In the genomic region with DNA sequence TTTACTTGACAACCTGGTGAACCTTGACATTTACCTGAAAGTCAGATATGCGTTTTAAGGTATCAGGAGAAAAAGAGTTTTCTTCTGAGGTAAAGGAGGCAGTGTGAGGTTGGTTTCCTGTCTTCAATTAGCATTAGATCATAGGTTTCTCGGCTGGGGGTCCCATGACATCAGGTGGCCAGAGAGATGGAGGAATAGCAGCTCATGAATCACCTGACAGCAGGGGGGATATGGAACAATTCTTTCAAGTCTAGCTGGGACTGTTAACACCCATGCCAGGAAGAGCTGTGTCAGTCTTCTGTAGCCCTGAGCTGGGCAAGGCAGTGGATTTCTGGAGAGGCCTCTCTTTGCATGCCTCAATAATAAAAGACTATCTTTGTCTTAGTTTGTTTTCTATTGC, we compare ENCODE assay signal across 11 cellular contexts.
A peak's percentile ranks its signal among the peaks of the same experiment; 100 is the strongest.
DNase-seq lines count a peak whose midpoint lies in the region; ATAC-seq and TF ChIP-seq lines count a peak whose summit lies in the region.
"Had no signal": no experiment of that assay in that cellular context is flagged by ENCODE, and none has a peak within 500 bp of the region (broad histone marks: within the 10 kb centered on the region; RNA-seq: fewer than 3 reads in every experiment).

No MANE protein-coding gene starts in this region.

- H3K27ac Mint-ChIP-seq in activated CD4-positive, alpha-beta memory T cell treated with anti-CD3 and anti-CD28 coated beads for 36 hours = no peak overlapping the region
- peak overlapping the region in 1 of 2 donors; percentile 4 for H3K27ac Mint-ChIP-seq in T-cell

- H3K4me3 ChIP-seq in gastrocnemius medialis = no peak overlapping the region

- POLR2A ChIA-PET in activated CD4-positive, alpha-beta memory T cell treated with anti-CD3 and anti-CD28 coated beads for 36 hours (lab: Charles Lee) = no interaction called here
- POLR2A ChIA-PET in T-cell (lab: Charles Lee) = no interaction called here

- peaks cover 28% of the 10 kb centered on the region for H3K4me1 Mint-ChIP-seq in activated CD4-positive, alpha-beta memory T cell treated with anti-CD3 and anti-CD28 coated beads for 36 hours (ENCODE audit: low read depth)
- H3K4me1 Mint-ChIP-seq in T-cell = peaks cover 17% of the 10 kb centered on the region in 3 donors

- no peak for TF ChIP-seq POLR2A in gastrocnemius medialis (IDR thresholded peaks at IDR 0.05)

- H3K27ac ChIP-seq in gastrocnemius medialis = peak overlapping the region; percentile 64 to 81 (median 68)

- H3K36me3 ChIP-seq in gastrocnemius medialis = no peaks in the 10 kb centered on the region

- no peak overlapping the region for H3K4me3 Mint-ChIP-seq in activated CD4-positive, alpha-beta memory T cell treated with anti-CD3 and anti-CD28 coated beads for 36 hours
- no peak overlapping the region for H3K4me3 Mint-ChIP-seq in T-cell

- H3K27me3 ChIP-seq in gastrocnemius medialis = no peaks in the 10 kb centered on the region

- peak; percentile 14 for ATAC-seq in GM18867 (IDR thresholded peaks at IDR 0.05; ENCODE audit: unreplicated experiment)
- peak; percentile 16 for ATAC-seq in HG02623 (IDR thresholded peaks at IDR 0.05; ENCODE audit: unreplicated experiment)
- ATAC-seq in gastrocnemius medialis = no peak
- ATAC-seq in T-cell (replicated peaks in 1 of 4) = no peak
- ATAC-seq: left ventricle myocardium superior had no signal

- intact Hi-C loops in gastrocnemius medialis (cut with DNase I; ENCODE audit: low total_unique reads) = no loop called here
- intact Hi-C loops in activated CD4-positive, alpha-beta memory T cell treated with anti-CD3 and anti-CD28 coated beads for 36 hours (cut with micrococcal nuclease) = no loop called here

- no peaks in the 10 kb centered on the region for H3K9me3 Mint-ChIP-seq in activated CD4-positive, alpha-beta memory T cell treated with anti-CD3 and anti-CD28 coated beads for 36 hours
- no peaks in the 10 kb centered on the region for H3K9me3 Mint-ChIP-seq in T-cell

- H3K4me1 ChIP-seq in gastrocnemius medialis = peaks cover 51 to 53% of the 10 kb centered on the region in 2 donors

- peak; percentile 21 for DNase-seq in amniotic epithelial cell (ENCODE audit: low read depth)
- no peak for DNase-seq in gastrocnemius medialis
- no peak for DNase-seq in T-helper 9 cell
- DNase-seq in activated CD4-positive, alpha-beta memory T cell treated with anti-CD3 and anti-CD28 coated beads for 36 hours = no peak
- no peak for DNase-seq in midbrain (lab: John Stamatoyannopoulos, UW)
- no peak for DNase-seq in T-cell
- DNase-seq: activated CD4-positive, alpha-beta T cell treated with anti-CD3 and anti-CD28 coated beads for 48 hours; effector CD4-positive, alpha-beta T cell; left ventricle myocardium superior had no signal

- H3K9me3 ChIP-seq in gastrocnemius medialis = no peaks in the 10 kb centered on the region

- in situ Hi-C loops in gastrocnemius medialis (cut with MboI; ENCODE audit: low sequenced_read_pairs in 4 of 4) = no loop called here

- no peaks in the 10 kb centered on the region for H3K27me3 Mint-ChIP-seq in activated CD4-positive, alpha-beta memory T cell treated with anti-CD3 and anti-CD28 coated beads for 36 hours
- H3K27me3 Mint-ChIP-seq in T-cell = no peaks in the 10 kb centered on the region

- CTCF ChIA-PET in activated CD4-positive, alpha-beta memory T cell treated with anti-CD3 and anti-CD28 coated beads for 36 hours (lab: Charles Lee) = interaction anchor here (1.3 kb wide), 1 partner anchor 67 kb away, joined by 3 read pairs; no protein-coding TSS in a partner anchor
- CTCF ChIA-PET in T-cell (lab: Charles Lee) = interaction anchor here in 1 of 2 donors (0.6 kb wide), 1 partner anchor 619 kb away, joined by 3 read pairs; no protein-coding TSS in a partner anchor

- TF ChIP-seq CTCF in gastrocnemius medialis (IDR thresholded peaks at IDR 0.05 in 4 of 5, conservative IDR thresholded peaks at IDR 0.05 in 1 of 5) = no peak

- H3K36me3 Mint-ChIP-seq in activated CD4-positive, alpha-beta memory T cell treated with anti-CD3 and anti-CD28 coated beads for 36 hours = no peaks in the 10 kb centered on the region
- H3K36me3 Mint-ChIP-seq in T-cell = no peaks in the 10 kb centered on the region

Comparison
In these comparisons a context has a peak if more than half of its experiments do, and no peak if none do; other contexts are left out.
1. ATAC-seq: peak in GM18867 (single experiment) and HG02623 (single experiment); none in gastrocnemius medialis (0 of 2) and T-cell (0 of 4).